9 cellular contexts compared by ENCODE assay signal in genomic region chr9:125239631-125240597, GRCh38. TPM values are rescaled to one million over a fixed set of nuclear protein-coding genes. Genes with fewer than 3 reads are reported as not detected.
DNase-seq lines count a peak whose midpoint lies in the region; ATAC-seq, FAIRE-seq and TF ChIP-seq lines count a peak whose summit lies in the region.
"Had no signal": no experiment of that assay in that cellular context is flagged by ENCODE, and none has a peak within 500 bp of the region (broad histone marks: within the 10 kb centered on the region; RNA-seq: fewer than 3 reads in every experiment).

No MANE protein-coding gene starts in this region.

- H3K27ac ChIP-seq in CD8-positive, alpha-beta memory T cell (ENCODE audit: low read depth, low read length) = peak overlapping the region; percentile 99
- H3K27ac ChIP-seq in Peyer's patch (peak overlapping the region; percentile 93 to 98 (median 96)), esophagus muscularis mucosa (replicated peaks in 1 of 4) (peak overlapping the region; percentile 93 to 95 (median 94)), pancreas (peak overlapping the region; percentile 84 to 96 (median 88))

- peaks cover 19 to 72% (median 24%) of the 10 kb centered on the region in 3 donors for H3K36me3 Mint-ChIP-seq in CD8-positive, alpha-beta memory T cell

- H3K4me3 Mint-ChIP-seq in CD8-positive, alpha-beta memory T cell = peak overlapping the region; percentile 92 to 99 (median 95)

- H3K4me3 ChIP-seq in CD8-positive, alpha-beta memory T cell (ENCODE audit: low read length) = peak overlapping the region; percentile 96
- H3K4me3 ChIP-seq in Peyer's patch = peak overlapping the region; percentile 81 to 99 (median 92)
- H3K4me3 ChIP-seq in esophagus muscularis mucosa = peak overlapping the region; percentile 84 to 86 (median 85)
- peak overlapping the region; percentile 85 to 99 (median 90) for H3K4me3 ChIP-seq in pancreas

- H3K27me3 Mint-ChIP-seq in CD8-positive, alpha-beta memory T cell = peaks cover 0 to 13% of the 10 kb centered on the region in 2 donors

- 15% methylated on average over 8 of the region's 8 CpGs for whole genome bisulfite sequencing in esophagus muscularis mucosa
- 5 to 8% methylated on average over 8 of the region's 8 CpGs for WGBS in pancreas, 2 donors

- H3K27me3 ChIP-seq in CD8-positive, alpha-beta memory T cell (ENCODE audit: insufficient read depth, low read length, poor library complexity, severe bottlenecking) = no peaks in the 10 kb centered on the region
- H3K27me3 ChIP-seq in Peyer's patch = no peaks in the 10 kb centered on the region
- no peaks in the 10 kb centered on the region for H3K27me3 ChIP-seq in esophagus muscularis mucosa
- H3K27me3 ChIP-seq in pancreas = no peaks in the 10 kb centered on the region

- CTCF ChIA-PET in CD8-positive, alpha-beta memory T cell (lab: Charles Lee) = interaction anchor here (1.0 to 2.3 kb wide), 4 partner anchors 22 to 51 kb away, joined by 3 to 18 read pairs (median 4); partner anchors contain the start of gene GAPVD1

- H3K4me1 ChIP-seq in CD8-positive, alpha-beta memory T cell (ENCODE audit: insufficient read depth, low read length) = peaks cover 62% of the 10 kb centered on the region
- H3K4me1 ChIP-seq in Peyer's patch (peaks cover 5 to 54% (median 17%) of the 10 kb centered on the region in 4 donors), esophagus muscularis mucosa (peaks cover 55 to 63% (median 61%) of the 10 kb centered on the region in 4 donors), pancreas (peaks cover 7 to 41% (median 19%) of the 10 kb centered on the region in 3 donors)

- peaks cover 56 to 66% (median 59%) of the 10 kb centered on the region in 3 donors for H3K4me1 Mint-ChIP-seq in CD8-positive, alpha-beta memory T cell

- TF ChIP-seq CTCF in Peyer's patch (IDR thresholded peaks at IDR 0.05) = no peak
- no peak for TF ChIP-seq CTCF in esophagus muscularis mucosa (IDR thresholded peaks at IDR 0.05)
- no peak for TF ChIP-seq CTCF in pancreas (IDR thresholded peaks at IDR 0.05)

- TF ChIP-seq EP300 in esophagus muscularis mucosa (IDR thresholded peaks at IDR 0.05) = no peak

- intact Hi-C loops in esophagus muscularis mucosa (cut with DNase I) (loop anchor here (2.0 to 10.0 kb wide), 3 partner anchors 39 to 125 kb away; partner anchors contain the start of genes RABEPK and SCAI), pancreas (cut with DNase I) (no loop called here)

- POLR2A ChIA-PET in CD8-positive, alpha-beta memory T cell (lab: Charles Lee) = interaction anchor here (0.5 to 2.8 kb wide), 4 partner anchors 22 to 45 kb away, joined by 6 to 47 read pairs (median 25); partner anchors contain the start of genes GAPVD1 and RABEPK

- H3K27ac Mint-ChIP-seq in CD8-positive, alpha-beta memory T cell = peak overlapping the region; percentile 97 to 100 (median 99)

- DNase-seq in CD8-positive, alpha-beta memory T cell = peak in 1 of 5 donors; percentile 5
- no peak for DNase-seq in Peyer's patch
- no peak for DNase-seq in esophagus muscularis mucosa (ENCODE audit: extremely low spot score)
- DNase-seq in pancreas = no peak
- DNase-seq: occipital lobe had no signal

- no peaks in the 10 kb centered on the region for H3K9me3 ChIP-seq in CD8-positive, alpha-beta memory T cell (ENCODE audit: low read length)
- H3K9me3 ChIP-seq in Peyer's patch (no peaks in the 10 kb centered on the region), esophagus muscularis mucosa (no peaks in the 10 kb centered on the region), pancreas (no peaks in the 10 kb centered on the region)

- no peaks in the 10 kb centered on the region for H3K9me3 Mint-ChIP-seq in CD8-positive, alpha-beta memory T cell

- FAIRE-seq in pancreas (lab: Jason Lieb, UNC) = no peak

- TF ChIP-seq POLR2A in Peyer's patch (IDR thresholded peaks at IDR 0.05) = no peak
- TF ChIP-seq POLR2A in esophagus muscularis mucosa (IDR thresholded peaks at IDR 0.05; ENCODE audit: low read depth) = no peak

- H3K36me3 ChIP-seq in CD8-positive, alpha-beta memory T cell (ENCODE audit: insufficient read depth, low read length) = peaks cover 41% of the 10 kb centered on the region
- H3K36me3 ChIP-seq in Peyer's patch (peaks cover 0 to 47% (median 3%) of the 10 kb centered on the region in 3 donors), esophagus muscularis mucosa (peaks cover 36 to 53% (median 42%) of the 10 kb centered on the region in 4 donors), pancreas (peaks cover 2 to 45% (median 28%) of the 10 kb centered on the region in 3 donors)

- ATAC-seq in pancreas (no peak), GM19397 (IDR thresholded peaks at IDR 0.05; ENCODE audit: unreplicated experiment) (no peak), GM21447 (IDR thresholded peaks at IDR 0.05; ENCODE audit: unreplicated experiment) (no peak), GM18858 (IDR thresholded peaks at IDR 0.05; ENCODE audit: unreplicated experiment) (no peak), HG03196 (IDR thresholded peaks at IDR 0.05; ENCODE audit: unreplicated experiment) (no peak)

RNA-seq across cellular contexts. Expression of gene HSPA5, which starts 1.2 kb away (rescaled TPM):
- total RNA-seq in CD8-positive, alpha-beta memory T cell = 100 to 1,000 TPM; 229 to 237 TPM
- 251 TPM for polyA plus RNA-seq in CD8-positive, alpha-beta memory T cell
- total RNA-seq in Peyer's patch (100 to 1,000 TPM in 1 of 4 donors, 10 to 100 TPM in 3; 65.6 to 136 (median 86.0) TPM), esophagus muscularis mucosa (10 to 100 TPM; 57.7 to 88.3 (median 68.7) TPM), pancreas (100 to 1,000 TPM; 111 to 248 (median 179) TPM)
- polyA plus RNA-seq in pancreas = 100 to 1,000 TPM in 1 of 2 donors, 10 to 100 TPM in 1; 50.2 to 158 TPM

RNA-seq across cellular contexts. Expression of gene GAPVD1, which starts 21.7 kb away (rescaled TPM):
- total RNA-seq in CD8-positive, alpha-beta memory T cell = 10 to 100 TPM; 42.7 to 44.8 TPM
- polyA plus RNA-seq in CD8-positive, alpha-beta memory T cell = 55.4 TPM
- 10 to 100 TPM; 43.6 to 80.9 (median 65.6) TPM for total RNA-seq in Peyer's patch
- total RNA-seq in esophagus muscularis mucosa = 10 to 100 TPM; 39.0 to 58.6 (median 45.2) TPM
- total RNA-seq in pancreas = 10 to 100 TPM; 13.7 to 23.3 (median 16.8) TPM
- 1 to 10 TPM; 6.2 to 6.9 TPM for polyA plus RNA-seq in pancreas

RNA-seq across cellular contexts. Expression of gene RABEPK, which starts 39.6 kb away (rescaled TPM):
- 10 to 100 TPM; 39.6 to 40.1 TPM for total RNA-seq in CD8-positive, alpha-beta memory T cell
- polyA plus RNA-seq in CD8-positive, alpha-beta memory T cell = 32.6 TPM
- total RNA-seq in Peyer's patch (1 to 10 TPM; 6.3 to 9.2 (median 7.7) TPM), esophagus muscularis mucosa (10 to 100 TPM; 11.2 to 21.6 (median 13.7) TPM), pancreas (1 to 10 TPM; 4.1 to 8.0 (median 7.5) TPM)
- 10 to 100 TPM in 1 of 2 donors, 1 to 10 TPM in 1; 8.1 to 13.8 TPM for polyA plus RNA-seq in pancreas

RNA-seq across cellular contexts. Expression of gene PPP6C, which starts 50.3 kb away (rescaled TPM):
- 10 to 100 TPM; 48.9 to 50.5 TPM for total RNA-seq in CD8-positive, alpha-beta memory T cell
- 56.2 TPM for polyA plus RNA-seq in CD8-positive, alpha-beta memory T cell
- total RNA-seq in Peyer's patch (10 to 100 TPM; 15.5 to 29.9 (median 20.0) TPM), esophagus muscularis mucosa (10 to 100 TPM; 22.1 to 38.4 (median 34.9) TPM), pancreas (10 to 100 TPM; 16.9 to 26.7 (median 23.2) TPM)
- 10 to 100 TPM in 1 of 2 donors, 1 to 10 TPM in 1; 9.4 to 18.7 TPM for polyA plus RNA-seq in pancreas
